ENCODE assay signal across 22 cellular contexts in genomic region chr2:236856856-236857616, GRCh38.
DNase-seq lines count a peak whose midpoint lies in the region; ATAC-seq and TF ChIP-seq lines count a peak whose summit lies in the region.
"Had no signal": no experiment of that assay in that cellular context is flagged by ENCODE, and none has a peak within 500 bp of the region (broad histone marks: within the 10 kb centered on the region; RNA-seq: fewer than 3 reads in every experiment).

No MANE protein-coding gene starts in this region.

- no peak overlapping the region for H3K9ac ChIP-seq in iPS-18a (ENCODE audit: low read length)

- TF ChIP-seq CTCF in nephron progenitor cell (IDR thresholded peaks at IDR 0.05) (no peak), GM13977 (IDR thresholded peaks at IDR 0.05; ENCODE audit: extremely low read depth, insufficient read depth, missing control alignments) (no peak)

- H3K9me3 Mint-ChIP-seq in nephron progenitor cell = peaks cover 8% of the 10 kb centered on the region
- no peaks in the 10 kb centered on the region for H3K9me3 Mint-ChIP-seq in activated CD4-positive, alpha-beta memory T cell treated with anti-CD3 and anti-CD28 coated beads, Interleukin-2, amount 10 ng/mL, durations not matched to agents 7 days and 5 days
- H3K9me3 Mint-ChIP-seq: naive thymus-derived CD4-positive, alpha-beta T cell had no signal

- no peak for ATAC-seq in T-helper 17 cell
- ATAC-seq: HCT116; naive thymus-derived CD4-positive, alpha-beta T cell; sciatic nerve had no signal

- H3K4me3 Mint-ChIP-seq in nephron progenitor cell (peak overlapping the region; percentile 54), T-helper 17 cell (no peak overlapping the region)
- no peak overlapping the region for H3K4me3 Mint-ChIP-seq in activated CD4-positive, alpha-beta memory T cell treated with anti-CD3 and anti-CD28 coated beads, Interleukin-2, amount 10 ng/mL, durations not matched to agents 7 days and 5 days
- H3K4me3 Mint-ChIP-seq: naive thymus-derived CD4-positive, alpha-beta T cell had no signal

- peaks cover 48% of the 10 kb centered on the region for H3K4me1 ChIP-seq in iPS-18a (ENCODE audit: control insufficient read depth, low read depth, low read length)

- H3K36me3 Mint-ChIP-seq in nephron progenitor cell (ENCODE audit: low read depth) (peaks cover 6% of the 10 kb centered on the region), T-helper 17 cell (ENCODE audit: low read depth) (no peaks in the 10 kb centered on the region)
- H3K36me3 Mint-ChIP-seq in activated CD4-positive, alpha-beta memory T cell treated with anti-CD3 and anti-CD28 coated beads, Interleukin-2, amount 10 ng/mL, durations not matched to agents 7 days and 5 days (ENCODE audit: low read depth) = no peaks in the 10 kb centered on the region
- H3K36me3 Mint-ChIP-seq: naive thymus-derived CD4-positive, alpha-beta T cell had no signal

- CTCF ChIA-PET in activated CD4-positive, alpha-beta memory T cell treated with anti-CD3 and anti-CD28 coated beads, Interleukin-2, amount 10 ng/mL, durations not matched to agents 7 days and 5 days (lab: Charles Lee) = no interaction called here

- H3K27ac Mint-ChIP-seq in nephron progenitor cell (peak overlapping the region; percentile 37), T-helper 17 cell (no peak overlapping the region)
- H3K27ac Mint-ChIP-seq in activated CD4-positive, alpha-beta memory T cell treated with anti-CD3 and anti-CD28 coated beads, Interleukin-2, amount 10 ng/mL, durations not matched to agents 7 days and 5 days = no peak overlapping the region

- POLR2A ChIA-PET in activated CD4-positive, alpha-beta memory T cell treated with anti-CD3 and anti-CD28 coated beads, Interleukin-2, amount 10 ng/mL, durations not matched to agents 7 days and 5 days (lab: Charles Lee) = no interaction called here

- H3K27me3 Mint-ChIP-seq in nephron progenitor cell (ENCODE audit: low read depth, poor library complexity) (peaks cover 26% of the 10 kb centered on the region), T-helper 17 cell (peaks cover 32% of the 10 kb centered on the region)
- no peaks in the 10 kb centered on the region for H3K27me3 Mint-ChIP-seq in activated CD4-positive, alpha-beta memory T cell treated with anti-CD3 and anti-CD28 coated beads, Interleukin-2, amount 10 ng/mL, durations not matched to agents 7 days and 5 days

- peak overlapping the region; percentile 9 for H3K4me3 ChIP-seq in iPS-18a (ENCODE audit: low read length)
- H3K4me3 ChIP-seq: MG63 had no signal

- DNase-seq in ELF-1 (ENCODE audit: low read depth, low spot score) (peak; percentile 88), NCI-H69 (lab: John Stamatoyannopoulos, UW) (peak; percentile 69), nephron progenitor cell (peak; percentile 26), SIG-M5 treated with dmso at 0.1 percent for 504 hours (lab: John Stamatoyannopoulos, UW; ENCODE audit: unreplicated experiment) (no peak), GM13977 (ENCODE audit: low spot score) (no peak), T-helper 17 cell (no peak)
- no peak for DNase-seq in activated CD4-positive, alpha-beta memory T cell treated with anti-CD3 and anti-CD28 coated beads, Interleukin-2, amount 10 ng/mL, durations not matched to agents 7 days and 5 days
- DNase-seq: activated CD4-positive, CD25-positive, alpha-beta regulatory T cell treated with anti-CD3 and anti-CD28 coated beads, Interleukin-2, amount 50 U/mL, for 72 hours; activated naive CD4-positive, alpha-beta T cell treated with anti-CD3 and anti-CD28 coated beads, Interleukin-2, amount 50 U/mL, for 16 hours; C1 segment of cervical spinal cord; caudate nucleus; mammary epithelial cell; MG63; naive thymus-derived CD4-positive, alpha-beta T cell; NCI-H1436 treated with DMSO at 0.1 percent for 48 hours; NCI-H2171; NCI-H774; SW 1271 had no signal

- no peaks in the 10 kb centered on the region for H3K36me3 ChIP-seq in iPS-18a (ENCODE audit: control insufficient read depth, low read depth, low read length)
- H3K36me3 ChIP-seq: MG63 had no signal

- H3K27ac ChIP-seq in iPS-18a (ENCODE audit: low read length) = no peak overlapping the region
- H3K27ac ChIP-seq: epithelial cell of prostate had no signal

- H3K4me1 Mint-ChIP-seq in nephron progenitor cell (peaks cover 57% of the 10 kb centered on the region), T-helper 17 cell (no peaks in the 10 kb centered on the region)
- H3K4me1 Mint-ChIP-seq in activated CD4-positive, alpha-beta memory T cell treated with anti-CD3 and anti-CD28 coated beads, Interleukin-2, amount 10 ng/mL, durations not matched to agents 7 days and 5 days = no peaks in the 10 kb centered on the region
- H3K4me1 Mint-ChIP-seq: naive thymus-derived CD4-positive, alpha-beta T cell had no signal

- in situ Hi-C loops in GM13977 (cut with MboI; ENCODE audit: low pct_unique_long_range_greater_than_20kb, low sequenced_read_pairs, unreplicated experiment) = no loop called here

- no peaks in the 10 kb centered on the region for H3K27me3 ChIP-seq in iPS-18a (ENCODE audit: control insufficient read depth, insufficient read depth, low read length)
- H3K27me3 ChIP-seq: MG63 had no signal

- H3K9me3 ChIP-seq in iPS-18a (ENCODE audit: control insufficient read depth, low read depth, low read length) (no peaks in the 10 kb centered on the region), T-helper 17 cell (ENCODE audit: control insufficient read depth, low read length, poor library complexity, severe bottlenecking) (no peaks in the 10 kb centered on the region)
- H3K9me3 ChIP-seq: MG63 had no signal

Comparison
In these comparisons a context has a peak if more than half of its experiments do, and no peak if none do; other contexts are left out.
1. DNase-seq: peak in ELF-1 (single experiment), NCI-H69 (single experiment) and nephron progenitor cell (single experiment); none in SIG-M5 treated with dmso at 0.1 percent for 504 hours (single experiment), GM13977 (single experiment), T-helper 17 cell (0 of 3) and activated CD4-positive, alpha-beta memory T cell treated with anti-CD3 and anti-CD28 coated beads, Interleukin-2, amount 10 ng/mL, durations not matched to agents 7 days and 5 days (single experiment).